Comparison of ENCODE assay signal across 21 cellular contexts in genomic region chr6:133101790-133102189, GRCh38.
A peak's percentile ranks its signal among the peaks of the same experiment; 100 is the strongest.
DNase-seq lines count a peak whose midpoint lies in the region; FAIRE-seq and TF ChIP-seq lines count a peak whose summit lies in the region.
"Had no signal": no experiment of that assay in that cellular context is flagged by ENCODE, and none has a peak within 500 bp of the region (broad histone marks: within the 10 kb centered on the region; RNA-seq: fewer than 3 reads in every experiment).

No MANE protein-coding gene starts in this region.

- no peak overlapping the region for H2BK12ac ChIP-seq in neuronal stem cell (ENCODE audit: low read length)

- in situ Hi-C loops in astrocyte of the spinal cord (cut with HindIII; ENCODE audit: low sequenced_read_pairs): no loop called here

- no peak overlapping the region for H3K4me2 ChIP-seq in neuronal stem cell (ENCODE audit: insufficient read depth, low read length, poor library complexity, severe bottlenecking)

- H3K27me3 ChIP-seq in neuronal stem cell (ENCODE audit: control insufficient read depth in 3 of 3, insufficient read depth in 3 of 3, low read depth in 1 of 3, low read length in 3 of 3): no peaks in the 10 kb centered on the region
- H3K27me3 ChIP-seq: Peyer's patch had no signal

- no peak for FAIRE-seq in frontal cortex (lab: Jason Lieb, UNC)
- FAIRE-seq: GM19239, H1 had no signal

- no peaks in the 10 kb centered on the region for H3K9me3 ChIP-seq in neuronal stem cell (replicated peaks in 1 of 2; ENCODE audit: control insufficient read depth in 2 of 2, insufficient read depth in 1 of 2, low read depth in 1 of 2, low read length in 2 of 2)
- H3K9me3 ChIP-seq: Peyer's patch had no signal

- DNase-seq in Daoy (ENCODE audit: low read depth): peak; percentile 27
- DNase-seq in LHCN-M2 (ENCODE audit: low read depth): peak; percentile 31
- peak; percentile 23 for DNase-seq in astrocyte of the spinal cord (ENCODE audit: low read depth, low spot score)
- no peak for DNase-seq in neuronal stem cell (ENCODE audit: low spot score)
- DNase-seq in frontal cortex (ENCODE audit: low spot score in 2 of 2): no peak
- no peak for DNase-seq in activated T-cell treated with anti-CD3 and anti-CD28 coated beads, Interleukin-2, amount 50 U/mL, for 1 hour
- DNase-seq in NCI-H1048 (lab: John Stamatoyannopoulos, UW): no peak
- DNase-seq: AML-193; C1 segment of cervical spinal cord; CD8-positive, alpha-beta memory T cell; GF-D8; NCI-H1105 treated with DMSO at 0.1 percent for 48 hours; NCI-H1694; NCI-H2081; NCI-H2171; NCI-H345; NCI-H524; NCI-H82; Peyer's patch had no signal

- no peak overlapping the region for H2BK120ac ChIP-seq in neuronal stem cell (ENCODE audit: low read depth, low read length)

- no peak overlapping the region for H3K14ac ChIP-seq in neuronal stem cell (ENCODE audit: low read length)

- no peak overlapping the region for H3K27ac ChIP-seq in neuronal stem cell (replicated peaks; ENCODE audit: low read length)
- H3K27ac ChIP-seq: Peyer's patch had no signal

- no peaks in the 10 kb centered on the region for H3K36me3 ChIP-seq in neuronal stem cell (replicated peaks in 1 of 2; ENCODE audit: control insufficient read depth in 2 of 2, insufficient read depth in 2 of 2, low read length in 2 of 2)
- H3K36me3 ChIP-seq: Peyer's patch had no signal

- H3K18ac ChIP-seq in neuronal stem cell (ENCODE audit: low read length): no peak overlapping the region

- no peak overlapping the region for H3K23ac ChIP-seq in neuronal stem cell (ENCODE audit: low read depth, low read length, poor library complexity)

- H2BK5ac ChIP-seq in neuronal stem cell (ENCODE audit: low read length): no peak overlapping the region

- no peak overlapping the region for H3K4me3 ChIP-seq in astrocyte of the spinal cord (ENCODE audit: low read depth, low read length)
- no peak overlapping the region for H3K4me3 ChIP-seq in neuronal stem cell (ENCODE audit: low read length in 2 of 2)
- H3K4me3 ChIP-seq: Peyer's patch had no signal

- peak overlapping the region; percentile 63 for H2AFZ ChIP-seq in neuronal stem cell (ENCODE audit: low read length)

- TF ChIP-seq CTCF in astrocyte of the spinal cord (IDR thresholded peaks at IDR 0.05; ENCODE audit: low read depth, low read length): no peak

- H4K91ac ChIP-seq in neuronal stem cell (ENCODE audit: low read depth, low read length, poor library complexity): no peak overlapping the region

- no peak overlapping the region for H4K8ac ChIP-seq in neuronal stem cell (ENCODE audit: low read depth, low read length)

- H2BK15ac ChIP-seq in neuronal stem cell (ENCODE audit: low read length): no peak overlapping the region

- no peak overlapping the region for H3K9ac ChIP-seq in neuronal stem cell (ENCODE audit: low read depth, low read length, poor library complexity)

- H2AK5ac ChIP-seq in neuronal stem cell (ENCODE audit: low read depth, low read length): no peak overlapping the region

- H3K4me1 ChIP-seq in neuronal stem cell (ENCODE audit: control insufficient read depth in 2 of 2, insufficient read depth in 1 of 2, low read depth in 1 of 2, low read length in 2 of 2): peaks cover 0 to 23% of the 10 kb centered on the region in 2 donors
- H3K4me1 ChIP-seq: Peyer's patch had no signal

- no peak overlapping the region for H3K4ac ChIP-seq in neuronal stem cell (ENCODE audit: low read length)

- no peaks in the 10 kb centered on the region for H3K79me1 ChIP-seq in neuronal stem cell (ENCODE audit: low read depth, low read length)

Comparison
In these comparisons a context has a peak if more than half of its experiments do, and no peak if none do; other contexts are left out.
1. DNase-seq: peak in Daoy (single experiment), LHCN-M2 (single experiment) and astrocyte of the spinal cord (single experiment); none in neuronal stem cell (single experiment), frontal cortex (0 of 2), activated T-cell treated with anti-CD3 and anti-CD28 coated beads, Interleukin-2, amount 50 U/mL, for 1 hour (single experiment) and NCI-H1048 (single experiment).